In genomic region chr17:16973760-16974540, GRCh38 we compare ENCODE assay signal across 17 cellular contexts. TPM values are rescaled to one million over a fixed set of nuclear protein-coding genes. Genes with fewer than 3 reads are reported as not detected.
DNase-seq lines count a peak whose midpoint lies in the region; ATAC-seq and TF ChIP-seq lines count a peak whose summit lies in the region.
"Had no signal": no experiment of that assay in that cellular context is flagged by ENCODE, and none has a peak within 500 bp of the region (broad histone marks: within the 10 kb centered on the region; RNA-seq: fewer than 3 reads in every experiment).

No MANE protein-coding gene starts in this region.

- peaks cover 39% of the 10 kb centered on the region for H3K27me3 Mint-ChIP-seq in type B pancreatic cell

- no peak overlapping the region for H3K27ac Mint-ChIP-seq in type B pancreatic cell
- H3K27ac Mint-ChIP-seq: activated CD8-positive, alpha-beta T cell treated with anti-CD3 and anti-CD28 coated beads for 36 hours; activated naive CD4-positive, alpha-beta T cell treated with anti-CD3 and anti-CD28 coated beads for 36 hours; mesothelial cell of epicardium had no signal

- H3K79me2 ChIP-seq in DND-41 (ENCODE audit: insufficient read depth, low read length) (no peaks in the 10 kb centered on the region), SU-DHL-6 (ENCODE audit: insufficient read depth, low read length) (peaks cover 24% of the 10 kb centered on the region)

- H3K9ac ChIP-seq in DND-41 (ENCODE audit: low read depth, low read length) (no peak overlapping the region; the same call in 1 of the 2 replicates), SU-DHL-6 (ENCODE audit: low read length) (peak overlapping the region; percentile 17; the same call in 1 of the 2 replicates)

- H3K27me3 ChIP-seq in DND-41 (ENCODE audit: insufficient read depth, low read length, poor library complexity) (no peaks in the 10 kb centered on the region), SU-DHL-6 (ENCODE audit: low read length) (no peaks in the 10 kb centered on the region)

- peak overlapping the region; percentile 94 for H3K27ac ChIP-seq in DND-41 (ENCODE audit: low read length)
- peak overlapping the region; percentile 85 for H3K27ac ChIP-seq in SU-DHL-6 (ENCODE audit: low read depth, low read length)
- H3K27ac ChIP-seq: tibial artery had no signal

- H3K4me3 ChIP-seq in DND-41 (ENCODE audit: low read depth in 1 of 2, low read length in 2 of 2) (no peak overlapping the region), SU-DHL-6 (ENCODE audit: insufficient read depth, low read length, poor library complexity, severe bottlenecking) (no peak overlapping the region)
- H3K4me3 ChIP-seq: K562, tibial artery had no signal

- H3K4me3 Mint-ChIP-seq in type B pancreatic cell: no peak overlapping the region
- H3K4me3 Mint-ChIP-seq: activated CD8-positive, alpha-beta T cell treated with anti-CD3 and anti-CD28 coated beads for 36 hours; activated naive CD4-positive, alpha-beta T cell treated with anti-CD3 and anti-CD28 coated beads for 36 hours; mesothelial cell of epicardium had no signal

- no peaks in the 10 kb centered on the region for H3K9me3 Mint-ChIP-seq in type B pancreatic cell
- H3K9me3 Mint-ChIP-seq: activated CD8-positive, alpha-beta T cell treated with anti-CD3 and anti-CD28 coated beads for 36 hours; activated naive CD4-positive, alpha-beta T cell treated with anti-CD3 and anti-CD28 coated beads for 36 hours had no signal

- H3K9me3 ChIP-seq in DND-41 (ENCODE audit: insufficient read depth, low read length, severe bottlenecking): no peaks in the 10 kb centered on the region
- H3K9me3 ChIP-seq in SU-DHL-6 (ENCODE audit: insufficient read depth, low read length): no peaks in the 10 kb centered on the region
- H3K9me3 ChIP-seq: tibial artery had no signal

- no peak overlapping the region for H3K4me2 ChIP-seq in DND-41 (ENCODE audit: insufficient read depth, low read length)
- H3K4me2 ChIP-seq in SU-DHL-6 (ENCODE audit: low read depth, low read length, poor library complexity, severe bottlenecking): peak overlapping the region; percentile 61

- H3F3A ChIP-seq in SU-DHL-6 (ENCODE audit: insufficient read depth): peaks cover 58% of the 10 kb centered on the region

- H3K4me1 Mint-ChIP-seq in type B pancreatic cell (ENCODE audit: unreplicated experiment): no peaks in the 10 kb centered on the region

- no peaks in the 10 kb centered on the region for H3K9me2 ChIP-seq in SU-DHL-6 (replicated peaks; ENCODE audit: insufficient read depth, low read length)

- peaks cover 97% of the 10 kb centered on the region for H3K4me1 ChIP-seq in DND-41 (ENCODE audit: insufficient read depth, low read length)
- H3K4me1 ChIP-seq: tibial artery had no signal

- DNase-seq in DND-41 (no peak), type B pancreatic cell (ENCODE audit: extremely low spot score, unreplicated experiment) (no peak), SIG-M5 (lab: John Stamatoyannopoulos, UW) (no peak), NOMO-1 treated with dmso at 0.1 percent for 144 hours (lab: John Stamatoyannopoulos, UW; ENCODE audit: unreplicated experiment) (no peak)
- DNase-seq in activated effector memory CD4-positive, alpha-beta T cell treated with Interleukin-2 at 50 U/mL for 16 hours: no peak
- DNase-seq: activated CD8-positive, alpha-beta T cell treated with anti-CD3 and anti-CD28 coated beads for 36 hours; activated naive CD4-positive, alpha-beta T cell treated with anti-CD3 and anti-CD28 coated beads for 36 hours; central memory CD4-positive, alpha-beta T cell; erythroblast; retina; tibial artery had no signal

- no peak for TF ChIP-seq CTCF in DND-41 (IDR thresholded peaks at IDR 0.05; ENCODE audit: borderline replicate concordance, extremely low read depth, low read length, poor library complexity, severe bottlenecking)
- TF ChIP-seq CTCF in SU-DHL-6 (IDR thresholded peaks at IDR 0.05; ENCODE audit: insufficient read depth, low read length, poor library complexity, severe bottlenecking): no peak
- TF ChIP-seq CTCF in type B pancreatic cell (conservative IDR thresholded peaks at IDR 0.05): no peak

- no peaks in the 10 kb centered on the region for H3K36me3 Mint-ChIP-seq in type B pancreatic cell
- H3K36me3 Mint-ChIP-seq: mesothelial cell of epicardium had no signal

- ATAC-seq in DND-41 (ENCODE audit: insufficient read depth, low read depth) (no peak), GM18870 (IDR thresholded peaks at IDR 0.05; ENCODE audit: unreplicated experiment) (peak; percentile 32), HG03095 (IDR thresholded peaks at IDR 0.05; ENCODE audit: unreplicated experiment) (peak; percentile 25)
- ATAC-seq: activated CD8-positive, alpha-beta T cell treated with anti-CD3 and anti-CD28 coated beads for 36 hours; K562 had no signal

- H2AFZ ChIP-seq in DND-41 (ENCODE audit: low read depth, low read length): no peak overlapping the region
- H2AFZ ChIP-seq in SU-DHL-6 (ENCODE audit: low read depth, low read length, severe bottlenecking): no peak overlapping the region

- H3K36me3 ChIP-seq in DND-41 (ENCODE audit: insufficient read depth, low read length) (no peaks in the 10 kb centered on the region), SU-DHL-6 (ENCODE audit: low read length) (no peaks in the 10 kb centered on the region)
- H3K36me3 ChIP-seq: tibial artery had no signal

- H4K20me1 ChIP-seq in DND-41 (ENCODE audit: insufficient read depth, low read length): no peaks in the 10 kb centered on the region
- no peaks in the 10 kb centered on the region for H4K20me1 ChIP-seq in SU-DHL-6 (ENCODE audit: low read depth, low read length)

RNA-seq across cellular contexts. Expression of gene TNFRSF13B, which starts 2.0 kb away (rescaled TPM):
- total RNA-seq in type B pancreatic cell (ENCODE audit: low replicate concordance): not detected in 2 replicates
- total RNA-seq: activated CD8-positive, alpha-beta T cell treated with anti-CD3 and anti-CD28 coated beads for 36 hours; activated naive CD4-positive, alpha-beta T cell treated with anti-CD3 and anti-CD28 coated beads for 36 hours; K562; mesothelial cell of epicardium; NCI-H460 had no signal
